ENCODE assay signal across 9 cellular contexts in the genomic region with DNA sequence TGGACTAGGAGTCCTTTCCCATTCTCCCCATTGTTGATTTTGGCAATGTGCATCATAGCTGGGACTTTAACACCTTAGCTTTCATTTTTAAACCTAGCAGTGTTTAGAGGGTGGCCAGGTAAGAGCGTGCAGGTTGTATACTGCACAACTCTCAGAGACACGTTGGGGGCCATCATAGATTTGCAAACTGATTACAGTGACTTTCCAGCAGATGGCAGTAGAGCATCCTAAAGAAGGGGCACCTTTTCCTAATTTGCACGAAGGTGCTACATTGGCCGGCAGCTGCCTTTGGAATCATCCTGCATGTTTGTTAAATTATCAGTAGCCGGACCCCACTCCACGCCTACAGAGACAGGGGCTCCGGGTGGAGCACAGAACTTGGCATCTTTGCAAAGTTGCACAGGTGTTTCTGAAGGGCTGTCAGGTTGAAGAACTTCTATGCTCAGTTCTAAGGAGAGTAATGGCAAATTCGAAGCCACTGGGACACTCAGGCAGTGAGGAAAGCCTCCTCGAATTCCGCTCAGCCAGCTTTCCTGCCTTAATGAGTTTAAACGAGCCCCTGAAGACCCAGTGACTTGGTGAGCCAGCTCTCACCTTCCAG. TPM values are rescaled to one million over a fixed set of nuclear protein-coding genes. Genes with fewer than 3 reads are reported as not detected.
A peak's percentile ranks its signal among the peaks of the same experiment; 100 is the strongest.
DNase-seq lines count a peak whose midpoint lies in the region; ATAC-seq, FAIRE-seq and TF ChIP-seq lines count a peak whose summit lies in the region.
"Had no signal": no experiment of that assay in that cellular context is flagged by ENCODE, and none has a peak within 500 bp of the region (broad histone marks: within the 10 kb centered on the region; RNA-seq: fewer than 3 reads in every experiment).

No MANE protein-coding gene starts in this region.

- no peak overlapping the region for H4K8ac ChIP-seq in IMR-90 (ENCODE audit: low read depth in 2 of 2, low read length in 2 of 2)

- H2BK5ac ChIP-seq in IMR-90 (ENCODE audit: low read depth, low read length, poor library complexity, severe bottlenecking), result no peak overlapping the region

- H2AFZ ChIP-seq in IMR-90 (replicated peaks; ENCODE audit: low read length, poor library complexity), result no peak overlapping the region

- H2AK9ac ChIP-seq in IMR-90 (replicated peaks; ENCODE audit: low read depth, low read length, poor library complexity), result no peak overlapping the region

- no peak overlapping the region for H3K4me2 ChIP-seq in IMR-90 (ENCODE audit: low read depth, low read length)

- dilution Hi-C loops in IMR-90 (cut with HindIII; ENCODE audit: low sequenced_read_pairs, unreplicated experiment), result no loop called here

- H3K23ac ChIP-seq in IMR-90 (ENCODE audit: low read depth, low read length), result no peak overlapping the region

- H3K27me3 ChIP-seq in IMR-90 (ENCODE audit: control insufficient read depth, insufficient read depth, low read length) (no peaks in the 10 kb centered on the region), Peyer's patch (no peaks in the 10 kb centered on the region), bronchial epithelial cell (ENCODE audit: control insufficient read depth, insufficient read depth, low read length) (no peaks in the 10 kb centered on the region), right lobe of liver (no peaks in the 10 kb centered on the region)
- H3K27me3 ChIP-seq: BLaER1 treated with 17β-estradiol and CSF1 and Interleukin-3, amounts not matched to agents 10 nM and 100 nM had no signal

- H3K9ac ChIP-seq in IMR-90 (ENCODE audit: low read depth, low read length), result no peak overlapping the region
- H3K9ac ChIP-seq: BLaER1 treated with 17β-estradiol and CSF1 and Interleukin-3, amounts not matched to agents 10 nM and 100 nM had no signal

- intact Hi-C loops in IMR-90 (cut with micrococcal nuclease), result loop anchor here (1.0 to 5.0 kb wide), 2 partner anchors 109 to 167 kb away; a partner anchor contains a TSS
- intact Hi-C loops in right lobe of liver (cut with DNase I), result loop anchor here in 1 of 2 donors (5.0 kb wide), 1 partner anchor 113 kb away; no protein-coding TSS in a partner anchor

- H3K14ac ChIP-seq in IMR-90 (replicated peaks; ENCODE audit: low read depth, low read length), result no peak overlapping the region

- no peaks in the 10 kb centered on the region for H3K79me1 ChIP-seq in IMR-90 (ENCODE audit: low read depth in 1 of 2, low read length in 2 of 2)

- in situ Hi-C loops in IMR-90 (cut with MboI; ENCODE audit: low sequenced_read_pairs), result no loop called here

- ATAC-seq in IMR-90 (ENCODE audit: low read depth) (peak; percentile 57), right lobe of liver (peak; percentile 77 to 88 (median 82)), GM18511 (IDR thresholded peaks at IDR 0.05; ENCODE audit: unreplicated experiment) (no peak)

- H3K4me1 ChIP-seq in IMR-90 (ENCODE audit: control insufficient read depth, insufficient read depth, low read length), result no peaks in the 10 kb centered on the region
- no peaks in the 10 kb centered on the region for H3K4me1 ChIP-seq in Peyer's patch
- H3K4me1 ChIP-seq in right lobe of liver, result no peaks in the 10 kb centered on the region

- H2BK20ac ChIP-seq in IMR-90 (ENCODE audit: low read depth, low read length), result no peak overlapping the region

- no TSS peak for BruUV-seq in IMR-90 (replicated peaks; lab: Mats Ljungman, UMichigan)

- H3K9me3 ChIP-seq in IMR-90 (ENCODE audit: control insufficient read depth, insufficient read depth, low read length) (no peaks in the 10 kb centered on the region), Peyer's patch (no peaks in the 10 kb centered on the region), right lobe of liver (no peaks in the 10 kb centered on the region)
- H3K9me3 ChIP-seq: BLaER1 treated with 17β-estradiol and CSF1 and Interleukin-3, amounts not matched to agents 10 nM and 100 nM had no signal

- H3K27ac ChIP-seq in IMR-90 (ENCODE audit: insufficient read depth, low read length) (no peak overlapping the region), Peyer's patch (no peak overlapping the region), right lobe of liver (no peak overlapping the region)
- H3K27ac ChIP-seq: BLaER1 treated with 17β-estradiol and CSF1 and Interleukin-3, amounts not matched to agents 10 nM and 100 nM had no signal

- no peak overlapping the region for H4K5ac ChIP-seq in IMR-90 (ENCODE audit: low read depth, low read length)

- H2BK120ac ChIP-seq in IMR-90 (ENCODE audit: low read depth, low read length), result no peak overlapping the region

- POLR2A ChIA-PET in IMR-90 (lab: Charles Lee; ENCODE audit: unreplicated experiment), result no interaction called here

- TF ChIP-seq CTCF in IMR-90 (conservative IDR thresholded peaks at IDR 0.05; ENCODE audit: low read depth, low read length) (peak; percentile 58), Peyer's patch (IDR thresholded peaks at IDR 0.05) (peak in 4 of 6 experiments; percentile 58 to 79 (median 78)), bronchial epithelial cell (IDR thresholded peaks at IDR 0.05; ENCODE audit: insufficient read depth, low read length, severe bottlenecking) (peak; percentile 75), right lobe of liver (IDR thresholded peaks at IDR 0.05) (peak; percentile 70 to 78 (median 74))

- H3K56ac ChIP-seq in IMR-90 (ENCODE audit: extremely low read depth, insufficient read depth, low read length), result no peak overlapping the region

- 7% methylated on average over 7 of the region's 11 CpGs; no CpG with 5 or more reads in 1 of the 2 experiments for WGBS in IMR-90 (ENCODE audit: extremely low coverage in 2 of 2, insufficient read length in 1 of 2), 2 experiments
- WGBS in right lobe of liver (ENCODE audit: insufficient coverage, low coverage, low lambda C conversion rate, missing lambda C conversion rate), result 8% methylated on average over 9 of the region's 11 CpGs

- peak; percentile 58 for FAIRE-seq in bronchial epithelial cell (lab: Jason Lieb, UNC)

- peak; percentile 46 for TF ChIP-seq RAD21 in IMR-90 (IDR thresholded peaks at IDR 0.05; ENCODE audit: low read length)

- H4K20me1 ChIP-seq in IMR-90 (ENCODE audit: insufficient read depth, low read length), result no peaks in the 10 kb centered on the region
- H4K20me1 ChIP-seq: BLaER1 treated with 17β-estradiol and CSF1 and Interleukin-3, amounts not matched to agents 10 nM and 100 nM had no signal

- H3K4ac ChIP-seq in IMR-90 (ENCODE audit: low read depth, low read length), result no peak overlapping the region

- DNase-seq in NCI-H1436 (lab: John Stamatoyannopoulos, UW) (peak; percentile 66), NCI-H1436 treated with DMSO at 0.1 percent for 48 hours (lab: John Stamatoyannopoulos, UW) (no peak), IMR-90 (peak; percentile 25), Peyer's patch (peak in 1 of 3 donors; percentile 52), bronchial epithelial cell (ENCODE audit: low read depth) (peak; percentile 50), right lobe of liver (no peak), islet precursor cell (no peak)

- H2AK5ac ChIP-seq in IMR-90 (ENCODE audit: low read depth, low read length), result no peak overlapping the region

- H3K36me3 ChIP-seq in IMR-90 (ENCODE audit: control insufficient read depth, insufficient read depth, low read length) (no peaks in the 10 kb centered on the region), Peyer's patch (no peaks in the 10 kb centered on the region), bronchial epithelial cell (ENCODE audit: control insufficient read depth, insufficient read depth, low read length) (no peaks in the 10 kb centered on the region), right lobe of liver (no peaks in the 10 kb centered on the region)
- H3K36me3 ChIP-seq: BLaER1 treated with 17β-estradiol and CSF1 and Interleukin-3, amounts not matched to agents 10 nM and 100 nM had no signal

- no peak overlapping the region for H2BK15ac ChIP-seq in IMR-90 (ENCODE audit: low read depth, low read length)

- H3K18ac ChIP-seq in IMR-90 (ENCODE audit: low read depth, low read length), result no peak overlapping the region

- H3K9me1 ChIP-seq in IMR-90 (ENCODE audit: insufficient read depth, low read length), result no peaks in the 10 kb centered on the region

- TF ChIP-seq POLR2A in IMR-90 (IDR thresholded peaks at IDR 0.05; ENCODE audit: low read depth, low read length) (no peak), Peyer's patch (IDR thresholded peaks at IDR 0.05) (no peak), right lobe of liver (IDR thresholded peaks at IDR 0.05) (no peak)

- H4K91ac ChIP-seq in IMR-90 (ENCODE audit: insufficient read depth, low read depth, low read length), result no peak overlapping the region

- CTCF ChIA-PET in IMR-90 (lab: Yijun Ruan, JAX), result interaction anchor here (1.1 kb wide), 1 partner anchor 109 kb away, joined by 3 read pairs; no protein-coding TSS in a partner anchor

- no peak overlapping the region for H3K4me3 ChIP-seq in IMR-90 (ENCODE audit: insufficient read depth, low read depth, low read length)
- no peak overlapping the region for H3K4me3 ChIP-seq in Peyer's patch
- H3K4me3 ChIP-seq in bronchial epithelial cell (ENCODE audit: low read depth, low read length), result no peak overlapping the region
- H3K4me3 ChIP-seq in right lobe of liver, result no peak overlapping the region
- H3K4me3 ChIP-seq: BLaER1 treated with 17β-estradiol and CSF1 and Interleukin-3, amounts not matched to agents 10 nM and 100 nM had no signal

TF ChIP-seq in IMR-90, 13 proteins besides CTCF, POLR2A, EP300 and RAD21:
- TF ChIP-seq CEBPB (IDR thresholded peaks at IDR 0.05; ENCODE audit: low read depth, low read length) (no peak), SMC3 (IDR thresholded peaks at IDR 0.05; ENCODE audit: low read depth, low read length) (peak; percentile 32; the same call in 1 of the 2 replicates)
TF ChIP-seq in IMR-90: peak in this region for 1.

RNA-seq across cellular contexts. Expression of a gene that starts 7.7 kb away (rescaled TPM):
- total RNA-seq in IMR-90 (2012; rRNA removed) (not detected in 2 replicates), Peyer's patch (not detected), bronchial epithelial cell (not detected in 2 replicates), right lobe of liver (not detected)
- polyA plus RNA-seq in IMR-90 (2012; rRNA removed), result not detected in 2 replicates
- not detected in 2 replicates for polyA plus RNA-seq in IMR-90 (2012; cell fraction: cytosol; rRNA removed)
- not detected in 2 replicates for polyA plus RNA-seq in IMR-90 (2012; cell fraction: nucleus; rRNA removed; ENCODE audit: low replicate concordance)

RNA-seq across cellular contexts. Expression of a gene that starts 13.7 kb away (rescaled TPM):
- total RNA-seq in IMR-90 (2012; rRNA removed), result under 0.01 TPM in 1 of 2 replicates, not detected in the other
- 0.02 TPM in 1 of 2 replicates, not detected in the other for polyA plus RNA-seq in IMR-90 (2012; rRNA removed)
- 0.01 TPM in 1 of 2 replicates, not detected in the other for polyA plus RNA-seq in IMR-90 (2012; cell fraction: cytosol; rRNA removed)
- polyA plus RNA-seq in IMR-90 (2012; cell fraction: nucleus; rRNA removed; ENCODE audit: low replicate concordance), result 0.01 TPM in 2 replicates
- total RNA-seq in Peyer's patch, result 100 to 1,000 TPM in 3 of 4 donors, 10 to 100 TPM in 1; 41.3 to 149 (median 113) TPM
- 14.7 and 24.2 TPM in 2 replicates for total RNA-seq in bronchial epithelial cell
- total RNA-seq in right lobe of liver, result 10 to 100 TPM; 31.1 to 56.6 (median 39.2) TPM

Comparison
In these comparisons a context has a peak if more than half of its experiments do, and no peak if none do; other contexts are left out.
1. DNase-seq: peak in NCI-H1436 (single experiment), IMR-90 (single experiment) and bronchial epithelial cell (single experiment); none in NCI-H1436 treated with DMSO at 0.1 percent for 48 hours (single experiment), right lobe of liver (0 of 3) and islet precursor cell (single experiment).
2. RNA of a gene that starts 13.7 kb away (total RNA-seq): 41.3 to 149 TPM in Peyer's patch, 31.1 to 56.6 TPM in right lobe of liver and 14.7 to 24.2 TPM in bronchial epithelial cell; under 0.01 TPM in IMR-90; every median in the first group is over 10 times any median in the second.
3. Peak in every context shown above with its lines, with median percentiles within 50 percentile points of each other: CTCF ChIP-seq.